ENCODE assay signal across 8 cellular contexts in the genomic region with DNA sequence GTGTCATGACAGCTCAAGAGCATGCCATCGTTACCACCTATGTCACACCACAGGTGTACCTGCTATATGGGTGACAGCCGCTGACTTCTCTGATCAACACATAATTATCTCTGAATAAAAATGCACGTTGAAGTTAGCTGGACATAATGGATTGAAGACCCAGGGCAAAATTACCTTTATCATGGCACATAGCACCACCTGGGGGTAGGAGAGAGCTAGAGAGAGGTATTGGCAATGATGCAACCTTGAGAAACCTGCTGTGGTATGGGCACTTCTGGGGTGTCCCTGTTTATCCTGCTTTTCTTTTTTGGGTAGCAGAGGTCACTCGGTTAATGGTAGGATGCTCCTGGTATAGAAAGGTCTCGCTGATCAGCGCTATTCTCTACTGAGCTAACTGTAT.
DNase-seq lines count a peak whose midpoint lies in the region; ATAC-seq and TF ChIP-seq lines count a peak whose summit lies in the region.
"Had no signal": no experiment of that assay in that cellular context is flagged by ENCODE, and none has a peak within 500 bp of the region (broad histone marks: within the 10 kb centered on the region; RNA-seq: fewer than 3 reads in every experiment).

No MANE protein-coding gene starts in this region.

- no peak overlapping the region for H3K27ac Mint-ChIP-seq in effector memory CD8-positive, alpha-beta T cell
- H3K27ac Mint-ChIP-seq: activated naive CD4-positive, alpha-beta T cell treated with anti-CD3 and anti-CD28 coated beads, Interleukin-2, amount 10 ng/mL, durations not matched to agents 7 days and 5 days had no signal

- no peak overlapping the region for H3K9ac ChIP-seq in adipocyte (ENCODE audit: low read length)

- peak; percentile 18; the same call in 1 of the 2 replicates for TF ChIP-seq CTCF in GM12875 (IDR thresholded peaks at IDR 0.05; ENCODE audit: borderline replicate concordance, insufficient read depth, low read depth, low read length)

- H3K4me1 ChIP-seq in adipocyte (ENCODE audit: control insufficient read depth, insufficient read depth, low read length): no peaks in the 10 kb centered on the region

- no peaks in the 10 kb centered on the region for H3K9me3 ChIP-seq in adipocyte (ENCODE audit: control insufficient read depth, low read length)

- ATAC-seq in GM18870 (IDR thresholded peaks at IDR 0.05; ENCODE audit: unreplicated experiment): no peak
- no peak for ATAC-seq in effector memory CD8-positive, alpha-beta T cell (replicated peaks)
- ATAC-seq in HG02798 (IDR thresholded peaks at IDR 0.05; ENCODE audit: poor library complexity, unreplicated experiment): no peak

- H3K27me3 Mint-ChIP-seq in effector memory CD8-positive, alpha-beta T cell: no peaks in the 10 kb centered on the region
- H3K27me3 Mint-ChIP-seq: activated naive CD4-positive, alpha-beta T cell treated with anti-CD3 and anti-CD28 coated beads, Interleukin-2, amount 10 ng/mL, durations not matched to agents 7 days and 5 days had no signal

- peak; percentile 46 for DNase-seq in LoVo (ENCODE audit: low spot score)
- DNase-seq in adipocyte (ENCODE audit: low read depth): peak; percentile 3
- DNase-seq in myocyte (ENCODE audit: low read depth): peak; percentile 18
- DNase-seq in effector memory CD8-positive, alpha-beta T cell: no peak
- DNase-seq: activated naive CD4-positive, alpha-beta T cell treated with anti-CD3 and anti-CD28 coated beads, Interleukin-2, amount 10 ng/mL, durations not matched to agents 7 days and 5 days had no signal

- H3K4me3 Mint-ChIP-seq in effector memory CD8-positive, alpha-beta T cell: no peak overlapping the region
- H3K4me3 Mint-ChIP-seq: activated naive CD4-positive, alpha-beta T cell treated with anti-CD3 and anti-CD28 coated beads, Interleukin-2, amount 10 ng/mL, durations not matched to agents 7 days and 5 days had no signal

- H3K9me3 Mint-ChIP-seq in effector memory CD8-positive, alpha-beta T cell: no peaks in the 10 kb centered on the region
- H3K9me3 Mint-ChIP-seq: activated naive CD4-positive, alpha-beta T cell treated with anti-CD3 and anti-CD28 coated beads, Interleukin-2, amount 10 ng/mL, durations not matched to agents 7 days and 5 days had no signal

- H3K4me1 Mint-ChIP-seq in effector memory CD8-positive, alpha-beta T cell (ENCODE audit: low read depth in 2 of 2): no peaks in the 10 kb centered on the region
- H3K4me1 Mint-ChIP-seq: activated naive CD4-positive, alpha-beta T cell treated with anti-CD3 and anti-CD28 coated beads, Interleukin-2, amount 10 ng/mL, durations not matched to agents 7 days and 5 days had no signal

- H3K36me3 ChIP-seq in adipocyte (ENCODE audit: control insufficient read depth, insufficient read depth, low read length, severe bottlenecking): no peaks in the 10 kb centered on the region

- no peaks in the 10 kb centered on the region for H3K36me3 Mint-ChIP-seq in effector memory CD8-positive, alpha-beta T cell (ENCODE audit: insufficient read depth)
- H3K36me3 Mint-ChIP-seq: activated naive CD4-positive, alpha-beta T cell treated with anti-CD3 and anti-CD28 coated beads, Interleukin-2, amount 10 ng/mL, durations not matched to agents 7 days and 5 days had no signal

- H3K4me3 ChIP-seq in GM12875 (ENCODE audit: low read depth, low read length) (no peak overlapping the region), adipocyte (ENCODE audit: low read length) (no peak overlapping the region)

- no peaks in the 10 kb centered on the region for H3K27me3 ChIP-seq in adipocyte (replicated peaks; ENCODE audit: control insufficient read depth, insufficient read depth, low read length)

Comparison
In these comparisons a context has a peak if more than half of its experiments do, and no peak if none do; other contexts are left out.
1. DNase-seq: peak in LoVo (single experiment), adipocyte (single experiment) and myocyte (single experiment); none in effector memory CD8-positive, alpha-beta T cell (0 of 3).